8 cellular contexts compared by ENCODE assay signal in the genomic region with DNA sequence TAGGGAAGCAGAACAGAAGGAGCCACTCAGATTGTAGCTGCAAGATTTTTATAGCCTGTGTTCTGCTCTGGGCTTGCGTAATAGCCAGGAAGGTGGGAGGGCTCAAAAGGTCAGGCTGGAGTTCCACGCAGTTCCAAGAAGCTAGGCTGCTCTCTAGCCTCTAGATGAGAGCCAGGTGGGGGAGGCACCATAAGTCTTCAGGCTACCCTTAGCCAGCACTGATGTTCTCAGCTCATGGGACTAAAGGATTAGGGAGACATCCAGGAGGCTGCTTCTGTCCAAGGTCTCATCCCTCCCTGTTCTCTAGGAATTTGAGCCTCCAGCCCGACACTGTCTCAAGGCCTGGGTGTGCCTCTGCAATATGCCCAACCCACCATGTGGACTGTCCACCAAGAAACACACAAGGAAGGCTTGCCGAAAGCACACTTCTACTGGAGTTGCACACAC. TPM values are rescaled to one million over a fixed set of nuclear protein-coding genes. Genes with fewer than 3 reads are reported as not detected.
DNase-seq lines count a peak whose midpoint lies in the region; ATAC-seq and TF ChIP-seq lines count a peak whose summit lies in the region.

No MANE protein-coding gene starts in this region.

- H3K9me3 ChIP-seq in heart right ventricle: no peaks in the 10 kb centered on the region

- DNase-seq in HFFc6 (peak; percentile 27), heart right ventricle (peak; percentile 39 to 73), retinal pigment epithelial cell (ENCODE audit: low read depth) (no peak), H7 (no peak)
- DNase-seq in activated CD8-positive, alpha-beta memory T cell treated with anti-CD3 and anti-CD28 coated beads for 24 hours: no peak

- intact Hi-C loops in heart right ventricle (cut with DNase I): loop anchor here in 2 of 10 donors (2.0 to 5.0 kb wide), 2 partner anchors 20 to 42 kb away; a partner anchor contains a TSS

- H3K27ac ChIP-seq in VCaP: peak overlapping the region; percentile 88
- H3K27ac ChIP-seq in heart right ventricle: peak overlapping the region; percentile 93 to 100 (median 98)

- WGBS in heart right ventricle, 2 donors: 5 to 6% methylated on average over 4 of the region's 4 CpGs

- H3K36me3 ChIP-seq in heart right ventricle: peaks cover 0 to 36% (median 2%) of the 10 kb centered on the region in 9 donors
- H3K36me3 ChIP-seq in H7 (replicated peaks; ENCODE audit: control insufficient read depth, insufficient read depth, low read length): peaks cover 6% of the 10 kb centered on the region

- peaks cover 6% of the 10 kb centered on the region for H3K27me3 Mint-ChIP-seq in HFFc6 (ENCODE audit: insufficient read depth)

- H3K36me3 Mint-ChIP-seq in HFFc6 (ENCODE audit: low read depth): no peaks in the 10 kb centered on the region

- no peaks in the 10 kb centered on the region for H3K9me3 Mint-ChIP-seq in HFFc6

- ATAC-seq in heart right ventricle: peak; percentile 13 to 65 (median 60)
- no peak for ATAC-seq in GM19035 (IDR thresholded peaks at IDR 0.05; ENCODE audit: unreplicated experiment)
- no peak for ATAC-seq in HG02884 (IDR thresholded peaks at IDR 0.05; ENCODE audit: unreplicated experiment)

- H3K27ac Mint-ChIP-seq in HFFc6: peak overlapping the region; percentile 83

- H3K4me3 Mint-ChIP-seq in HFFc6: peak overlapping the region; percentile 96

- peaks cover 34% of the 10 kb centered on the region for H3K4me1 Mint-ChIP-seq in HFFc6 (ENCODE audit: low read depth)

- peak overlapping the region; percentile 19 to 100 (median 93) for H3K4me3 ChIP-seq in heart right ventricle
- peak overlapping the region; percentile 88 for H3K4me3 ChIP-seq in retinal pigment epithelial cell (ENCODE audit: low read length)
- no peak overlapping the region for H3K4me3 ChIP-seq in H7 (ENCODE audit: insufficient read depth, low read depth, low read length)

- TF ChIP-seq CTCF in HFFc6 (IDR thresholded peaks at IDR 0.05): no peak
- TF ChIP-seq CTCF in VCaP (conservative IDR thresholded peaks at IDR 0.05): no peak
- TF ChIP-seq CTCF in heart right ventricle (IDR thresholded peaks at IDR 0.05): no peak
- no peak for TF ChIP-seq CTCF in retinal pigment epithelial cell (conservative IDR thresholded peaks at IDR 0.05; ENCODE audit: low read depth, low read length)

- peaks cover 13 to 67% (median 62%) of the 10 kb centered on the region in 9 donors for H3K4me1 ChIP-seq in heart right ventricle

- H3K27me3 ChIP-seq in heart right ventricle (no peaks in the 10 kb centered on the region), H7 (ENCODE audit: control insufficient read depth, insufficient read depth, low read length) (no peaks in the 10 kb centered on the region)

RNA-seq across cellular contexts. Expression of a gene that starts 1.7 kb away (rescaled TPM):
- 10 to 100 TPM; 23.0 to 31.0 (median 26.2) TPM for total RNA-seq in HFFc6 (2021; fragmentation: NEBNext Ultra II Directional; extraction: Animal tissue kit (Norgen Biotek cat#: 25700))
- 10 to 100 TPM; 21.5 to 51.8 (median 30.8) TPM for total RNA-seq in heart right ventricle
- polyA plus RNA-seq in heart right ventricle: 10 to 100 TPM; 24.8 to 47.0 TPM
- total RNA-seq in H7 (2014; rRNA removed; shearing (Covaris generic)): 63.0 and 75.6 TPM in 2 replicates

RNA-seq across cellular contexts. Expression of a gene that starts 14.4 kb away (rescaled TPM):
- total RNA-seq in HFFc6 (2021; fragmentation: NEBNext Ultra II Directional; extraction: Animal tissue kit (Norgen Biotek cat#: 25700)): under 1 TPM in 1 of 6 experiments, not detected in 5; 0.07 TPM
- 1 to 10 TPM in 2 of 10 donors, under 1 TPM in 8; 0.32 to 1.6 (median 0.74) TPM for total RNA-seq in heart right ventricle
- polyA plus RNA-seq in heart right ventricle: 1 to 10 TPM in 1 of 2 donors, under 1 TPM in 1; 0.37 to 1.2 TPM
- not detected in 2 replicates for total RNA-seq in H7 (2014; rRNA removed; shearing (Covaris generic))

RNA-seq across cellular contexts. Expression of a gene that starts 22.2 kb away (rescaled TPM):
- total RNA-seq in HFFc6 (2021; fragmentation: NEBNext Ultra II Directional; extraction: Animal tissue kit (Norgen Biotek cat#: 25700)): 1,000 to 10,000 TPM; 1,208 to 2,585 (median 2,279) TPM
- total RNA-seq in heart right ventricle: 100 to 1,000 TPM; 201 to 818 (median 309) TPM
- 1,000 to 10,000 TPM in 1 of 2 donors, 100 to 1,000 TPM in 1; 117 to 1,374 TPM for polyA plus RNA-seq in heart right ventricle
- 3,556 and 4,028 TPM in 2 replicates for total RNA-seq in H7 (2014; rRNA removed; shearing (Covaris generic))

RNA-seq across cellular contexts. Expression of a gene that starts 39.2 kb away (rescaled TPM):
- total RNA-seq in HFFc6 (2021; fragmentation: NEBNext Ultra II Directional; extraction: Animal tissue kit (Norgen Biotek cat#: 25700)): 1 to 10 TPM in 1 of 6 experiments, under 1 TPM in 5; 0.60 to 1.6 (median 0.86) TPM
- 1 to 10 TPM in 2 of 10 donors, under 1 TPM in 6, not detected in 2; 0.23 to 1.9 (median 0.41) TPM for total RNA-seq in heart right ventricle
- under 1 TPM; 0.43 to 0.73 TPM for polyA plus RNA-seq in heart right ventricle
- 5.5 and 7.1 TPM in 2 replicates for total RNA-seq in H7 (2014; rRNA removed; shearing (Covaris generic))

RNA-seq across cellular contexts. Expression of a gene that starts 48.4 kb away (rescaled TPM):
- 10 to 100 TPM; 43.9 to 66.6 (median 48.4) TPM for total RNA-seq in HFFc6 (2021; fragmentation: NEBNext Ultra II Directional; extraction: Animal tissue kit (Norgen Biotek cat#: 25700))
- 10 to 100 TPM; 32.6 to 65.3 (median 54.2) TPM for total RNA-seq in heart right ventricle
- polyA plus RNA-seq in heart right ventricle: 10 to 100 TPM in 1 of 2 donors, 1 to 10 TPM in 1; 9.6 to 60.6 TPM
- 16.2 and 20.8 TPM in 2 replicates for total RNA-seq in H7 (2014; rRNA removed; shearing (Covaris generic))

Comparison
In these comparisons a context has a peak if more than half of its experiments do, and no peak if none do; other contexts are left out.
1. DNase-seq: peak in HFFc6 (single experiment) and heart right ventricle (2 of 2); none in retinal pigment epithelial cell (single experiment), H7 (single experiment) and activated CD8-positive, alpha-beta memory T cell treated with anti-CD3 and anti-CD28 coated beads for 24 hours (single experiment).
2. ATAC-seq: peak in heart right ventricle (8 of 8); none in GM19035 (single experiment) and HG02884 (single experiment).